Comparison of ENCODE assay signal across 26 cellular contexts in the genomic region with DNA sequence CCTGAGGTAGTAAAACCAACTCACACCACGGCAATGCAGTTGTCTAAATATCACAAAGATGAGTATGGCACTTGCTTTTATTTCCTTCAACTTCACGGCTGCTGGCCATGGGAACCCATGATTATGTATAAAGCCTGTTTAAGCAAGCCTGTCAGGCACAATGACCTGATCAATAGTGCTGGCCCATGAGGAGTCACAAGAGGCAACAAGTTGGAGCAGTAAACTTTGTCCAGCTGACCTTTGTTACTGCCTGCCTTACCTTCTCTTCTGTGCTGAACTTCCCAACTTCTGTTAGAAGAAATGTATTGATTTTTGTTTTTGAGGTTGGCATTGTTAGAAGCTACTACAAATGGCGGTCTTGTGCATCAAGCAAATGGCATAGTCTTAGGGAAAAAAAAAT.
DNase-seq lines count a peak whose midpoint lies in the region; ATAC-seq, FAIRE-seq and TF ChIP-seq lines count a peak whose summit lies in the region.
"Had no signal": no experiment of that assay in that cellular context is flagged by ENCODE, and none has a peak within 500 bp of the region (broad histone marks: within the 10 kb centered on the region; RNA-seq: fewer than 3 reads in every experiment).

No MANE protein-coding gene starts in this region.

- 74 to 98% (median 97%) methylated on average over 3 of the region's 3 CpGs for WGBS in adipose tissue, 3 donors
- WGBS in liver, result 48% methylated on average over 3 of the region's 3 CpGs
- WGBS in small intestine, 3 donors, result 95 to 96% (median 96%) methylated on average over 3 of the region's 3 CpGs

- peaks cover 13% of the 10 kb centered on the region for H3K4me1 Mint-ChIP-seq in nephron progenitor cell
- H3K4me1 Mint-ChIP-seq: CD14-positive monocyte; CD8-positive, alpha-beta memory T cell had no signal

- TF ChIP-seq CTCF in liver (IDR thresholded peaks at IDR 0.05; ENCODE audit: low read depth, low read length, missing input control), result no peak
- no peak for TF ChIP-seq CTCF in nephron progenitor cell (IDR thresholded peaks at IDR 0.05)
- TF ChIP-seq CTCF in MM.1S (IDR thresholded peaks at IDR 0.05; ENCODE audit: low read length), result no peak

- no peaks in the 10 kb centered on the region for H3K79me2 ChIP-seq in MM.1S (ENCODE audit: low read length)

- no peak for FAIRE-seq in small intestine (lab: Jason Lieb, UNC)
- FAIRE-seq: A549, D721Med, GM12878, H54 had no signal

- H3K9me3 ChIP-seq in liver (ENCODE audit: control insufficient read depth in 4 of 4, low read length in 3 of 4) (no peaks in the 10 kb centered on the region), small intestine (ENCODE audit: control insufficient read depth, low read depth) (no peaks in the 10 kb centered on the region), MM.1S (replicated peaks; ENCODE audit: insufficient read depth, low read length) (no peaks in the 10 kb centered on the region)
- H3K9me3 ChIP-seq: A549; BE2C; BLaER1 treated with 17β-estradiol and CSF1 and Interleukin-3, amounts not matched to agents 10 nM and 100 nM; HAP-1 had no signal

- H3K27ac ChIP-seq in adipose tissue (ENCODE audit: low read depth, low read length), result peak overlapping the region; percentile 75
- no peak overlapping the region for H3K27ac ChIP-seq in liver (ENCODE audit: low read depth in 1 of 2, low read length in 2 of 2)
- H3K27ac ChIP-seq in small intestine (ENCODE audit: low read depth in 1 of 2, low read length in 1 of 2), result no peak overlapping the region
- no peak overlapping the region for H3K27ac ChIP-seq in MM.1S (ENCODE audit: low read length)
- H3K27ac ChIP-seq: A549; BLaER1 treated with 17β-estradiol and CSF1 and Interleukin-3, amounts not matched to agents 10 nM and 100 nM had no signal

- H3K9me3 Mint-ChIP-seq in nephron progenitor cell, result no peaks in the 10 kb centered on the region
- H3K9me3 Mint-ChIP-seq: CD14-positive monocyte; CD4-positive, alpha-beta T cell; CD8-positive, alpha-beta memory T cell; HFFc6 had no signal

- H2AFZ ChIP-seq in MM.1S (ENCODE audit: low read length), result no peak overlapping the region

- ATAC-seq in HG03460 (IDR thresholded peaks at IDR 0.05; ENCODE audit: unreplicated experiment), result no peak
- ATAC-seq: A549, GM12878 had no signal

- no peak overlapping the region for H3K4me3 Mint-ChIP-seq in nephron progenitor cell
- H3K4me3 Mint-ChIP-seq: CD14-positive monocyte; CD4-positive, alpha-beta T cell; CD8-positive, alpha-beta memory T cell; HFFc6 had no signal

- H3K9ac ChIP-seq in liver (ENCODE audit: low read depth in 1 of 2, low read length in 2 of 2) (no peak overlapping the region), MM.1S (ENCODE audit: low read length) (no peak overlapping the region)
- H3K9ac ChIP-seq: BLaER1 treated with 17β-estradiol and CSF1 and Interleukin-3, amounts not matched to agents 10 nM and 100 nM had no signal

- H3K4me1 ChIP-seq in liver (ENCODE audit: control insufficient read depth in 4 of 4, insufficient read depth in 4 of 4, low read length in 3 of 4) (peaks cover 3 to 16% (median 14%) of the 10 kb centered on the region in 4 donors), small intestine (ENCODE audit: control insufficient read depth in 2 of 2, insufficient read depth in 1 of 2, low read depth in 1 of 2, low read length in 1 of 2) (no peaks in the 10 kb centered on the region), MM.1S (ENCODE audit: low read length) (no peaks in the 10 kb centered on the region)
- H3K4me1 ChIP-seq: A549, BE2C, HAP-1 had no signal

- DNase-seq in nephron progenitor cell (no peak), small intestine (peak; percentile 10), MM.1S (no peak), NCI-H1694 treated with DMSO at 0.1 percent for 48 hours (lab: John Stamatoyannopoulos, UW) (no peak)
- DNase-seq: 8988T; ACHN; AML-193; BE2C; CD4-positive, alpha-beta T cell; CD8-positive, alpha-beta memory T cell; DMS 273 treated with DMSO at 0.1 percent for 48 hours; DMS79; EL; GDM1; GOT3; HFFc6 had no signal

- no peak overlapping the region for H3K4me2 ChIP-seq in MM.1S (ENCODE audit: low read depth, low read length)
- H3K4me2 ChIP-seq: A549; BLaER1 treated with 17β-estradiol and CSF1 and Interleukin-3, amounts not matched to agents 10 nM and 100 nM had no signal

- H3F3A ChIP-seq in MM.1S (ENCODE audit: insufficient read depth, low read length), result no peaks in the 10 kb centered on the region

- peak in 1 of 2 donors; percentile 47 for TF ChIP-seq RAD21 in liver (IDR thresholded peaks at IDR 0.05)

- H3K27ac Mint-ChIP-seq in nephron progenitor cell, result peak overlapping the region; percentile 75
- H3K27ac Mint-ChIP-seq: CD4-positive, alpha-beta T cell; CD8-positive, alpha-beta memory T cell; HFFc6 had no signal

- H4K20me1 ChIP-seq in MM.1S (ENCODE audit: insufficient read depth, low read length), result no peaks in the 10 kb centered on the region
- H4K20me1 ChIP-seq: BLaER1 treated with 17β-estradiol and CSF1 and Interleukin-3, amounts not matched to agents 10 nM and 100 nM had no signal

- H3K36me3 ChIP-seq in liver (ENCODE audit: control insufficient read depth in 4 of 4, insufficient read depth in 3 of 4, low read depth in 1 of 4, low read length in 3 of 4) (no peaks in the 10 kb centered on the region), small intestine (ENCODE audit: control insufficient read depth in 2 of 2, insufficient read depth in 2 of 2, low read length in 2 of 2) (no peaks in the 10 kb centered on the region), MM.1S (replicated peaks; ENCODE audit: insufficient read depth, low read length) (no peaks in the 10 kb centered on the region)
- H3K36me3 ChIP-seq: BE2C, HAP-1 had no signal

- no peaks in the 10 kb centered on the region for H3K27me3 ChIP-seq in liver (ENCODE audit: control insufficient read depth in 4 of 4, insufficient read depth in 4 of 4, low read length in 3 of 4)
- no peaks in the 10 kb centered on the region for H3K27me3 ChIP-seq in small intestine (ENCODE audit: control insufficient read depth in 2 of 2, insufficient read depth in 2 of 2, low read length in 2 of 2)
- no peaks in the 10 kb centered on the region for H3K27me3 ChIP-seq in MM.1S (replicated peaks; ENCODE audit: insufficient read depth, low read length)
- H3K27me3 ChIP-seq: BE2C; BLaER1 treated with 17β-estradiol and CSF1 and Interleukin-3, amounts not matched to agents 10 nM and 100 nM had no signal

- H3K36me3 Mint-ChIP-seq in nephron progenitor cell (ENCODE audit: low read depth), result peaks cover 12% of the 10 kb centered on the region

- H3K4me3 ChIP-seq in liver (ENCODE audit: low read depth in 1 of 3, low read length in 3 of 3) (no peak overlapping the region), small intestine (ENCODE audit: low read depth in 1 of 2, low read length in 2 of 2) (no peak overlapping the region), MM.1S (ENCODE audit: low read length) (no peak overlapping the region)
- H3K4me3 ChIP-seq: A549; BLaER1 treated with 17β-estradiol and CSF1 and Interleukin-3, amounts not matched to agents 10 nM and 100 nM; GM12878; HAP-1 had no signal

- H3K9me2 ChIP-seq in MM.1S (replicated peaks; ENCODE audit: insufficient read depth, low read length), result no peaks in the 10 kb centered on the region

- H3K27me3 Mint-ChIP-seq in nephron progenitor cell (ENCODE audit: low read depth, poor library complexity), result no peaks in the 10 kb centered on the region
- H3K27me3 Mint-ChIP-seq: CD4-positive, alpha-beta T cell; CD8-positive, alpha-beta memory T cell had no signal

TF ChIP-seq in liver, 16 proteins besides CTCF, POLR2A, EP300 and RAD21 (continues in another document):
- TF ChIP-seq TAF1 (conservative IDR thresholded peaks at IDR 0.05), result peak; percentile 49
- peak; percentile 71 to 89 for TF ChIP-seq RXRA (IDR thresholded peaks at IDR 0.05)
- no peak for TF ChIP-seq REST (IDR thresholded peaks at IDR 0.05)
- TF ChIP-seq JUND (IDR thresholded peaks at IDR 0.05), result peak in 1 of 2 donors; percentile 29
- peak; percentile 84 to 93 for TF ChIP-seq HNF4A (conservative IDR thresholded peaks at IDR 0.05)
- no peak for TF ChIP-seq ZBTB33 (IDR thresholded peaks at IDR 0.05)
- no peak for TF ChIP-seq GABPA (IDR thresholded peaks at IDR 0.05 in 1 of 2, conservative IDR thresholded peaks at IDR 0.05 in 1 of 2)
